1 cellular context compared by ENCODE assay signal in the genomic region with DNA sequence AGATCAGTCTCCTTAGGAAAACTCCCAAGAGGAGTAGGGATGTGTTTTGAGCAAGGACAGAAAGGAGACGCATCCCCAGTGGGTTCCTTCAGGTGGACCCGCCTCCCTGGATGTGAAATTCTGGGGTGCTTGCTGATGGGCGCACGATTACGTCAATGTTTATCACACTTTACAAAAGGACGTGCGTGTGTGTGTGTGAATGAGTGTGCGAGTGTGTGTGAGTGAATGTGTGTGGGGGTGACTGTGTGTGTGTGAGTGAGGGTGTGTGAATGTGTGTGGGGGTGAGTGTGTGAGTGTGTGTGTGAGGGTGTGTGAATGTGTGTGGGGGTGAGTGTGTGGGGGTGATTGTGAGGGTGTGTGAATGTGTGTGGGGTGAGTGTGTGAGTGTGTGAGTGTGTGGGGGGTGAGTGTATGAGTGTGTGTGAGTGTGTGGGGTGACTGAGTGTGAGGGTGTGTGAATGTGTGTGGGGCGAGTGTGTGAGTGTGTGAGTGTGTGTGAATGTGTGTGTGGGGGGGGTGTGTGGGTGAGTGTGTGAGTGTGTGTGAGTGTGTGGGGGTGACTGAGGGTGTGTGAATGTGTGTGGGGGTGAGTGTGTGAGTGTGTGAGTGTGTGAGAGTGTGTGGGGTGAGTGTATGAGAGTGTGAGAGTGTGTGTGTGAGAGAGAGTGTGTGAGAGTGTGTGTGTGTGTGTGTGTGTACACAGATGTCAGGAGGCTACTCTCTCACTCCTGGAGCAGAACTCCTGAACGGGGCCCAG.
TF ChIP-seq lines count a peak whose summit lies in the region.

No MANE protein-coding gene starts in this region.

TF ChIP-seq in HepG2, 621 proteins besides CTCF, POLR2A, EP300 and RAD21:
- no peak for TF ChIP-seq KAT8 (CRISPR knock-in tag; IDR thresholded peaks at IDR 0.05)
- TF ChIP-seq, protein P1, sequence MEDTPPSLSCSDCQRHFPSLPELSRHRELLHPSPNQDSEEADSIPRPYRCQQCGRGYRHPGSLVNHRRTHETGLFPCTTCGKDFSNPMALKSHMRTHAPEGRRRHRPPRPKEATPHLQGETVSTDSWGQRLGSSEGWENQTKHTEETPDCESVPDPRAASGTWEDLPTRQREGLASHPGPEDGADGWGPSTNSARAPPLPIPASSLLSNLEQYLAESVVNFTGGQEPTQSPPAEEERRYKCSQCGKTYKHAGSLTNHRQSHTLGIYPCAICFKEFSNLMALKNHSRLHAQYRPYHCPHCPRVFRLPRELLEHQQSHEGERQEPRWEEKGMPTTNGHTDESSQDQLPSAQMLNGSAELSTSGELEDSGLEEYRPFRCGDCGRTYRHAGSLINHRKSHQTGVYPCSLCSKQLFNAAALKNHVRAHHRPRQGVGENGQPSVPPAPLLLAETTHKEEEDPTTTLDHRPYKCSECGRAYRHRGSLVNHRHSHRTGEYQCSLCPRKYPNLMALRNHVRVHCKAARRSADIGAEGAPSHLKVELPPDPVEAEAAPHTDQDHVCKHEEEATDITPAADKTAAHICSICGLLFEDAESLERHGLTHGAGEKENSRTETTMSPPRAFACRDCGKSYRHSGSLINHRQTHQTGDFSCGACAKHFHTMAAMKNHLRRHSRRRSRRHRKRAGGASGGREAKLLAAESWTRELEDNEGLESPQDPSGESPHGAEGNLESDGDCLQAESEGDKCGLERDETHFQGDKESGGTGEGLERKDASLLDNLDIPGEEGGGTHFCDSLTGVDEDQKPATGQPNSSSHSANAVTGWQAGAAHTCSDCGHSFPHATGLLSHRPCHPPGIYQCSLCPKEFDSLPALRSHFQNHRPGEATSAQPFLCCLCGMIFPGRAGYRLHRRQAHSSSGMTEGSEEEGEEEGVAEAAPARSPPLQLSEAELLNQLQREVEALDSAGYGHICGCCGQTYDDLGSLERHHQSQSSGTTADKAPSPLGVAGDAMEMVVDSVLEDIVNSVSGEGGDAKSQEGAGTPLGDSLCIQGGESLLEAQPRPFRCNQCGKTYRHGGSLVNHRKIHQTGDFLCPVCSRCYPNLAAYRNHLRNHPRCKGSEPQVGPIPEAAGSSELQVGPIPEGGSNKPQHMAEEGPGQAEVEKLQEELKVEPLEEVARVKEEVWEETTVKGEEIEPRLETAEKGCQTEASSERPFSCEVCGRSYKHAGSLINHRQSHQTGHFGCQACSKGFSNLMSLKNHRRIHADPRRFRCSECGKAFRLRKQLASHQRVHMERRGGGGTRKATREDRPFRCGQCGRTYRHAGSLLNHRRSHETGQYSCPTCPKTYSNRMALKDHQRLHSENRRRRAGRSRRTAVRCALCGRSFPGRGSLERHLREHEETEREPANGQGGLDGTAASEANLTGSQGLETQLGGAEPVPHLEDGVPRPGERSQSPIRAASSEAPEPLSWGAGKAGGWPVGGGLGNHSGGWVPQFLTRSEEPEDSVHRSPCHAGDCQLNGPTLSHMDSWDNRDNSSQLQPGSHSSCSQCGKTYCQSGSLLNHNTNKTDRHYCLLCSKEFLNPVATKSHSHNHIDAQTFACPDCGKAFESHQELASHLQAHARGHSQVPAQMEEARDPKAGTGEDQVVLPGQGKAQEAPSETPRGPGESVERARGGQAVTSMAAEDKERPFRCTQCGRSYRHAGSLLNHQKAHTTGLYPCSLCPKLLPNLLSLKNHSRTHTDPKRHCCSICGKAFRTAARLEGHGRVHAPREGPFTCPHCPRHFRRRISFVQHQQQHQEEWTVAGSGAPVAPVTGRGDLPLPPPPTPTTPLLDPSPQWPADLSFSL (CRISPR knock-in tag; IDR thresholded peaks at IDR 0.05), result peak; percentile 64; the same call in 1 of the 2 replicates
